Comparison of ENCODE assay signal across 1 cellular context in the genomic region with DNA sequence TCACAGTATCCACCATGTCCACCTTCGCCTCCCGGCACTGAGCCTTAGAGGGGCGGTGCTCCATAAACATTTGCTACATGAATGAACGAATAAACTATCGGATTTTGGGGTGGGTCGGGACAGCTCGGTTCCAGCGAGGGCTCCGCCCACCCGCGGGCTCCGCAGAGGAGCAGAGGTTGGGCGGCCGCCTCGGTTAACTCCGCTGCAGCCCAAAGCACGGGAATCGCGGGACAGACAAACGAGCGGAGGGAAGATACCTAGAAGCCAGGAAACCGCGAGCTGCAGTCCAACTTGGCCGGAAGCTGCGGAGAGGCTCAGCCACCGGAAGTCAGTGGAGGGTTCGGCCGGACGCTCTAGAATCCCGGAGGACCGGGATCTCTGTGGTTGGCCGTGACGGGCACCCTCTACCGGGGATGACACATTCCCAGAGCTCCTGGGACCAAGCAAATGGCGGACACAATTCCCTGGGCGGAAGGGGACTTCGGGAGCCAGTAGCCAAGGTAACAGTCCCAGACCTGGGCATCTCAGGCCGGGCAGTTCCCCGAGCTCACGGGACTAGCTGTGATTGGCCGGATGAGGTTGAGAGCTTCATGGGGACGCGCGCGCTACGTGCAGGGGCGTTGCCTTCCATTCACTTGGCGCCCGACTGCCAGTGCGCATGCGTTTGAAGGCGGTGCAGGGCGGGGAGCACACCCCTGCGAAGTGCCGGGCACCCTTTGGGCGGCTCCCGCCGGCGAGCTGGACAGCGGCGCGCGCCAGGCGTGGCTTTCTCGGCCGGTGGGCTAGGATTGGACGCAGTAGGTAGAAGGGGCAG.
A peak's percentile ranks its signal among the peaks of the same experiment; 100 is the strongest.
TF ChIP-seq lines count a peak whose summit lies in the region.

No MANE protein-coding gene starts in this region.

TF ChIP-seq in HepG2, 621 proteins besides CTCF, POLR2A, EP300 and RAD21 (continued from another document and continues in another):
- TF ChIP-seq ZSCAN25 (CRISPR knock-in tag; IDR thresholded peaks at IDR 0.05) (peak; percentile 89), SETDB1 (CRISPR knock-in tag; IDR thresholded peaks at IDR 0.05; ENCODE audit: borderline replicate concordance) (no peak), ZNF660 (CRISPR knock-in tag; IDR thresholded peaks at IDR 0.05; ENCODE audit: borderline replicate concordance, low read depth) (no peak), E2F2 (CRISPR knock-in tag; IDR thresholded peaks at IDR 0.05; ENCODE audit: borderline replicate concordance) (peak; percentile 90; the same call in 1 of the 2 replicates), POLR2AphosphoS2 (IDR thresholded peaks at IDR 0.05; ENCODE audit: low read depth, low read length) (no peak), ZNF777 (CRISPR knock-in tag; IDR thresholded peaks at IDR 0.05) (peak; percentile 39), ZNF3 (CRISPR knock-in tag; IDR thresholded peaks at IDR 0.05) (no peak), NRL (CRISPR knock-in tag; IDR thresholded peaks at IDR 0.05; ENCODE audit: borderline replicate concordance) (peak; percentile 13; the same call in 1 of the 2 replicates), ZNF367 (CRISPR knock-in tag; IDR thresholded peaks at IDR 0.05; ENCODE audit: borderline replicate concordance) (no peak), HNRNPK (IDR thresholded peaks at IDR 0.05; ENCODE audit: low read depth, low read length, poor library complexity, severe bottlenecking) (no peak), TGIF2 (CRISPR knock-in tag; IDR thresholded peaks at IDR 0.05) (no peak), WIZ (CRISPR knock-in tag; IDR thresholded peaks at IDR 0.05) (no peak), ZNF451 (CRISPR knock-in tag; IDR thresholded peaks at IDR 0.05) (peak; percentile 62; the same call in 1 of the 2 replicates), MYNN (CRISPR knock-in tag; IDR thresholded peaks at IDR 0.05; ENCODE audit: low read depth) (no peak), MTF2 (CRISPR knock-in tag; IDR thresholded peaks at IDR 0.05; ENCODE audit: borderline replicate concordance) (no peak), SATB2 (CRISPR knock-in tag; IDR thresholded peaks at IDR 0.05) (no peak), PAF1 (CRISPR knock-in tag; IDR thresholded peaks at IDR 0.05) (no peak), FOXK2 (IDR thresholded peaks at IDR 0.05) (no peak), ZBTB1 (CRISPR knock-in tag; IDR thresholded peaks at IDR 0.05; ENCODE audit: borderline replicate concordance) (no peak), NFKBIZ (CRISPR knock-in tag; IDR thresholded peaks at IDR 0.05) (no peak), DMAP1 (CRISPR knock-in tag; IDR thresholded peaks at IDR 0.05) (no peak), ELF1 (CRISPR knock-in tag; IDR thresholded peaks at IDR 0.05) (peak; percentile 88), SAFB2 (CRISPR knock-in tag; IDR thresholded peaks at IDR 0.05; ENCODE audit: borderline replicate concordance, low read depth) (peak; percentile 75; the same call in 1 of the 2 replicates), RBM39 (IDR thresholded peaks at IDR 0.05; ENCODE audit: low read depth, low read length, poor library complexity, severe bottlenecking) (no peak), ZNF33A (CRISPR knock-in tag; IDR thresholded peaks at IDR 0.05; ENCODE audit: borderline replicate concordance) (no peak), TFE3 (CRISPR knock-in tag; IDR thresholded peaks at IDR 0.05) (peak; percentile 63; the same call in 1 of the 2 replicates), ZFP41 (CRISPR knock-in tag; IDR thresholded peaks at IDR 0.05; ENCODE audit: borderline replicate concordance) (no peak), ATF6 (CRISPR knock-in tag; conservative IDR thresholded peaks at IDR 0.05) (no peak), YY1 (IDR thresholded peaks at IDR 0.05; ENCODE audit: insufficient read depth, insufficient replicate concordance, low read depth, low read length) (peak; percentile 86), EEA1 (CRISPR knock-in tag; IDR thresholded peaks at IDR 0.05; ENCODE audit: borderline replicate concordance) (no peak), ARID2 (CRISPR knock-in tag; IDR thresholded peaks at IDR 0.05; ENCODE audit: borderline replicate concordance) (no peak), MXD4 (CRISPR knock-in tag; IDR thresholded peaks at IDR 0.05) (peak; percentile 57; the same call in 1 of the 2 replicates), ZNF430 (CRISPR knock-in tag; IDR thresholded peaks at IDR 0.05) (peak; percentile 77), ZFP90 (CRISPR knock-in tag; IDR thresholded peaks at IDR 0.05; ENCODE audit: borderline replicate concordance) (peak; percentile 86; the same call in 1 of the 2 replicates), ATF2 (CRISPR knock-in tag; IDR thresholded peaks at IDR 0.05) (peak; percentile 75; the same call in 1 of the 2 replicates), ISX (CRISPR knock-in tag; conservative IDR thresholded peaks at IDR 0.05) (0 out of 2 replicates have a peak, but pooled peaks have one; percentile 35), ZSCAN21 (CRISPR knock-in tag; IDR thresholded peaks at IDR 0.05; ENCODE audit: borderline replicate concordance) (no peak), RFXANK (CRISPR knock-in tag; IDR thresholded peaks at IDR 0.05) (no peak), NCOR1 (IDR thresholded peaks at IDR 0.05; ENCODE audit: borderline replicate concordance, low read length) (no peak), ZNF609 (CRISPR knock-in tag; IDR thresholded peaks at IDR 0.05; ENCODE audit: borderline replicate concordance) (peak; percentile 56; the same call in 1 of the 2 replicates), ZBTB7A (CRISPR knock-in tag; IDR thresholded peaks at IDR 0.05) (no peak; the same call in 1 of the 2 replicates), ZBTB20 (CRISPR knock-in tag; IDR thresholded peaks at IDR 0.05; ENCODE audit: borderline replicate concordance, low read depth) (0 out of 2 replicates have a peak, but pooled peaks have one; percentile 6)
- TF ChIP-seq, protein P1, sequence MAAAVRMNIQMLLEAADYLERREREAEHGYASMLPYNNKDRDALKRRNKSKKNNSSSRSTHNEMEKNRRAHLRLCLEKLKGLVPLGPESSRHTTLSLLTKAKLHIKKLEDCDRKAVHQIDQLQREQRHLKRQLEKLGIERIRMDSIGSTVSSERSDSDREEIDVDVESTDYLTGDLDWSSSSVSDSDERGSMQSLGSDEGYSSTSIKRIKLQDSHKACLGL (CRISPR knock-in tag; IDR thresholded peaks at IDR 0.05) = no peak
- TF ChIP-seq, protein P2, sequence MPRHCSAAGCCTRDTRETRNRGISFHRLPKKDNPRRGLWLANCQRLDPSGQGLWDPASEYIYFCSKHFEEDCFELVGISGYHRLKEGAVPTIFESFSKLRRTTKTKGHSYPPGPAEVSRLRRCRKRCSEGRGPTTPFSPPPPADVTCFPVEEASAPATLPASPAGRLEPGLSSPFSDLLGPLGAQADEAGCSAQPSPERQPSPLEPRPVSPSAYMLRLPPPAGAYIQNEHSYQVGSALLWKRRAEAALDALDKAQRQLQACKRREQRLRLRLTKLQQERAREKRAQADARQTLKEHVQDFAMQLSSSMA (CRISPR knock-in tag; IDR thresholded peaks at IDR 0.05) = peak; percentile 99
- TF ChIP-seq, protein P3, sequence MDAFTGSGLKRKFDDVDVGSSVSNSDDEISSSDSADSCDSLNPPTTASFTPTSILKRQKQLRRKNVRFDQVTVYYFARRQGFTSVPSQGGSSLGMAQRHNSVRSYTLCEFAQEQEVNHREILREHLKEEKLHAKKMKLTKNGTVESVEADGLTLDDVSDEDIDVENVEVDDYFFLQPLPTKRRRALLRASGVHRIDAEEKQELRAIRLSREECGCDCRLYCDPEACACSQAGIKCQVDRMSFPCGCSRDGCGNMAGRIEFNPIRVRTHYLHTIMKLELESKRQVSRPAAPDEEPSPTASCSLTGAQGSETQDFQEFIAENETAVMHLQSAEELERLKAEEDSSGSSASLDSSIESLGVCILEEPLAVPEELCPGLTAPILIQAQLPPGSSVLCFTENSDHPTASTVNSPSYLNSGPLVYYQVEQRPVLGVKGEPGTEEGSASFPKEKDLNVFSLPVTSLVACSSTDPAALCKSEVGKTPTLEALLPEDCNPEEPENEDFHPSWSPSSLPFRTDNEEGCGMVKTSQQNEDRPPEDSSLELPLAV (CRISPR knock-in tag; conservative IDR thresholded peaks at IDR 0.05; ENCODE audit: low read depth) = no peak
- TF ChIP-seq, protein P4, sequence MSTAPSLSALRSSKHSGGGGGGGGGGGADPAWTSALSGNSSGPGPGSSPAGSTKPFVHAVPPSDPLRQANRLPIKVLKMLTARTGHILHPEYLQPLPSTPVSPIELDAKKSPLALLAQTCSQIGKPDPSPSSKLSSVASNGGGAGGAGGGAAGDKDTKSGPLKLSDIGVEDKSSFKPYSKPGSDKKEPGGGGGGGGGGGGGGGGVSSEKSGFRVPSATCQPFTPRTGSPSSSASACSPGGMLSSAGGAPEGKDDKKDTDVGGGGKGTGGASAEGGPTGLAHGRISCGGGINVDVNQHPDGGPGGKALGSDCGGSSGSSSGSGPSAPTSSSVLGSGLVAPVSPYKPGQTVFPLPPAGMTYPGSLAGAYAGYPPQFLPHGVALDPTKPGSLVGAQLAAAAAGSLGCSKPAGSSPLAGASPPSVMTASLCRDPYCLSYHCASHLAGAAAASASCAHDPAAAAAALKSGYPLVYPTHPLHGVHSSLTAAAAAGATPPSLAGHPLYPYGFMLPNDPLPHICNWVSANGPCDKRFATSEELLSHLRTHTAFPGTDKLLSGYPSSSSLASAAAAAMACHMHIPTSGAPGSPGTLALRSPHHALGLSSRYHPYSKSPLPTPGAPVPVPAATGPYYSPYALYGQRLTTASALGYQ (CRISPR knock-in tag; IDR thresholded peaks at IDR 0.05) = 0 out of 2 replicates have a peak, but pooled peaks have one; percentile 35
